ENCODE assay signal across 2 cellular contexts in genomic region chr4:139783761-139784484, GRCh38.
TF ChIP-seq lines count a peak whose summit lies in the region.

No MANE protein-coding gene starts in this region.

TF ChIP-seq in GM23338, 12 proteins besides CTCF, POLR2A, EP300 and RAD21 (continued from another document):
- TF ChIP-seq REST (IDR thresholded peaks at IDR 0.05; ENCODE audit: unreplicated experiment), result no peak
- no peak for TF ChIP-seq POLR2AphosphoS5 (IDR thresholded peaks at IDR 0.05; ENCODE audit: low read depth)
- no peak for TF ChIP-seq ETS1 (IDR thresholded peaks at IDR 0.05)
- no peak for TF ChIP-seq EZH2 (IDR thresholded peaks at IDR 0.05; ENCODE audit: low read depth, unreplicated experiment)
- no peak for TF ChIP-seq EZH2phosphoT487 (IDR thresholded peaks at IDR 0.05; ENCODE audit: unreplicated experiment)
- no peak for TF ChIP-seq NANOG (IDR thresholded peaks at IDR 0.05; ENCODE audit: borderline replicate concordance)
- no peak for TF ChIP-seq ZNF462 (CRISPR knock-in tag; IDR thresholded peaks at IDR 0.05)
- TF ChIP-seq CREB1 (CRISPR knock-in tag; IDR thresholded peaks at IDR 0.05; ENCODE audit: low read depth), result no peak

TF ChIP-seq in WTC11, 78 proteins besides CTCF, POLR2A, EP300 and RAD21 (continued from another document):
- TF ChIP-seq ATF2 (CRISPR knock-in tag; IDR thresholded peaks at IDR 0.05; ENCODE audit: borderline replicate concordance, low read depth), result no peak
